16 cellular contexts compared by ENCODE assay signal in the genomic region with DNA sequence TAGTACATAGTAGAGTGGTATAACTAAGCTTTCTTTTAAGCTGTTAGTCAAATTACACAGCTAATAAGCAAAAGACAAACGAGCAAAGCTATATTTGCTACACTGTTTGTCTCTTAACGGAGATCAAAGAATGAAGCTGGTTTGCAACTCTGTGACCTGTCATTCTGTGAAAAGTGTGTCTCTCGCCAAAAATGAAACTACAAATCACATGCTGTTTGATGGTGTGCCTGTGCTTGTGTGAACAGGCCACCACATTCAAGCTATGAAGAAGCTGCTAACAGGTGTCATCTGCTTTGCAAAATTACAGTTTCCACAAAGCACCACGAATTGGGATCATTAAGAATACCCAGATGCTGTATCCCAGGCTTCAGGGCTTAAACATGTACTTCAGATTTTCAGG.
DNase-seq lines count a peak whose midpoint lies in the region; ATAC-seq and TF ChIP-seq lines count a peak whose summit lies in the region.
"Had no signal": no experiment of that assay in that cellular context is flagged by ENCODE, and none has a peak within 500 bp of the region (broad histone marks: within the 10 kb centered on the region; RNA-seq: fewer than 3 reads in every experiment).

No MANE protein-coding gene starts in this region.

- no peak for TF ChIP-seq CTCF in osteoblast (IDR thresholded peaks at IDR 0.05; ENCODE audit: extremely low read depth, low read depth, low read length)
- no peak for TF ChIP-seq CTCF in body of pancreas (IDR thresholded peaks at IDR 0.05)

- ATAC-seq in activated naive CD8-positive, alpha-beta T cell treated with anti-CD3 and anti-CD28 coated beads, Interleukin-2, amount 10 ng/mL, durations not matched to agents 7 days and 5 days (ENCODE audit: low read depth) = peak; percentile 68
- no peak for ATAC-seq in activated naive CD8-positive, alpha-beta T cell treated with anti-CD3 and anti-CD28 coated beads, Interleukin-2, amount 50 U/mL, for 24 hours
- ATAC-seq in HG02588 (IDR thresholded peaks at IDR 0.05; ENCODE audit: unreplicated experiment) = peak; percentile 76
- ATAC-seq in body of pancreas = no peak
- no peak for ATAC-seq in sciatic nerve
- ATAC-seq: stimulated activated naive B cell treated with anti-CD40 and anti-IgM and Interleukin-4, amounts not matched to agents 10 μg/mL and 1 μg/mL and 100 μg/mL, for 72 hours had no signal

- H3K4me3 Mint-ChIP-seq in activated naive CD8-positive, alpha-beta T cell treated with anti-CD3 and anti-CD28 coated beads, Interleukin-2, amount 10 ng/mL, durations not matched to agents 7 days and 5 days = no peak overlapping the region
- H3K4me3 Mint-ChIP-seq in activated naive CD8-positive, alpha-beta T cell treated with anti-CD3 and anti-CD28 coated beads, Interleukin-2, amount 50 U/mL, for 24 hours = no peak overlapping the region
- H3K4me3 Mint-ChIP-seq: activated T-helper 1 cell treated with anti-CD3 and anti-CD28 coated beads, Interleukin-12 subunit alpha, Interleukin-12 subunit beta, Interleukin-2, Interleukin-4 antibody, amounts not matched to agents 30 ng/mL and 10 ng/mL and 1 ng/mL, durations not matched to agents 14 hours and 24 hours and 36 hours; stimulated activated naive B cell treated with anti-CD40 and anti-IgM and Interleukin-4, amounts not matched to agents 10 μg/mL and 1 μg/mL and 100 μg/mL, for 72 hours had no signal

- intact Hi-C loops in body of pancreas (cut with DNase I) (no loop called here), sciatic nerve (cut with DNase I) (no loop called here)

- H3K27me3 Mint-ChIP-seq in activated naive CD8-positive, alpha-beta T cell treated with anti-CD3 and anti-CD28 coated beads, Interleukin-2, amount 10 ng/mL, durations not matched to agents 7 days and 5 days = no peaks in the 10 kb centered on the region
- no peaks in the 10 kb centered on the region for H3K27me3 Mint-ChIP-seq in activated naive CD8-positive, alpha-beta T cell treated with anti-CD3 and anti-CD28 coated beads, Interleukin-2, amount 50 U/mL, for 24 hours
- H3K27me3 Mint-ChIP-seq: stimulated activated naive B cell treated with anti-CD40 and anti-IgM and Interleukin-4, amounts not matched to agents 10 μg/mL and 1 μg/mL and 100 μg/mL, for 72 hours had no signal

- H3K4me1 ChIP-seq in osteoblast (ENCODE audit: insufficient read depth, low read length) = peaks cover 9% of the 10 kb centered on the region
- H3K4me1 ChIP-seq in body of pancreas = no peaks in the 10 kb centered on the region
- H3K4me1 ChIP-seq: SJCRH30 had no signal

- no peaks in the 10 kb centered on the region for H3K79me2 ChIP-seq in osteoblast (ENCODE audit: insufficient read depth, low read length)

- H3K36me3 ChIP-seq in osteoblast (ENCODE audit: insufficient read depth, low read length) = no peaks in the 10 kb centered on the region
- no peaks in the 10 kb centered on the region for H3K36me3 ChIP-seq in body of pancreas (replicated peaks in 1 of 2; ENCODE audit: insufficient read depth in 1 of 2, low read depth in 2 of 2)
- H3K36me3 ChIP-seq: ascending aorta, SJCRH30, WERI-Rb-1 had no signal

- no peaks in the 10 kb centered on the region for H3K36me3 Mint-ChIP-seq in activated naive CD8-positive, alpha-beta T cell treated with anti-CD3 and anti-CD28 coated beads, Interleukin-2, amount 10 ng/mL, durations not matched to agents 7 days and 5 days
- H3K36me3 Mint-ChIP-seq in activated naive CD8-positive, alpha-beta T cell treated with anti-CD3 and anti-CD28 coated beads, Interleukin-2, amount 50 U/mL, for 24 hours (ENCODE audit: low read depth) = no peaks in the 10 kb centered on the region
- H3K36me3 Mint-ChIP-seq: stimulated activated naive B cell treated with anti-CD40 and anti-IgM and Interleukin-4, amounts not matched to agents 10 μg/mL and 1 μg/mL and 100 μg/mL, for 72 hours had no signal

- H3K27me3 ChIP-seq in osteoblast (ENCODE audit: insufficient read depth, low read length) = no peaks in the 10 kb centered on the region
- H3K27me3 ChIP-seq in body of pancreas = no peaks in the 10 kb centered on the region
- H3K27me3 ChIP-seq: ascending aorta, SJCRH30 had no signal

- no peaks in the 10 kb centered on the region for H4K20me1 ChIP-seq in osteoblast (ENCODE audit: insufficient read depth, low read length)

- H3K27ac ChIP-seq in osteoblast (ENCODE audit: low read depth, low read length) = no peak overlapping the region
- H3K27ac ChIP-seq in body of pancreas = no peak overlapping the region
- H3K27ac ChIP-seq: ascending aorta, SJCRH30, WERI-Rb-1 had no signal

- H3K27ac Mint-ChIP-seq in activated naive CD8-positive, alpha-beta T cell treated with anti-CD3 and anti-CD28 coated beads, Interleukin-2, amount 10 ng/mL, durations not matched to agents 7 days and 5 days = no peak overlapping the region
- no peak overlapping the region for H3K27ac Mint-ChIP-seq in activated naive CD8-positive, alpha-beta T cell treated with anti-CD3 and anti-CD28 coated beads, Interleukin-2, amount 50 U/mL, for 24 hours
- H3K27ac Mint-ChIP-seq: activated T-helper 1 cell treated with anti-CD3 and anti-CD28 coated beads, Interleukin-12 subunit alpha, Interleukin-12 subunit beta, Interleukin-2, Interleukin-4 antibody, amounts not matched to agents 30 ng/mL and 10 ng/mL and 1 ng/mL, durations not matched to agents 14 hours and 24 hours and 36 hours; stimulated activated naive B cell treated with anti-CD40 and anti-IgM and Interleukin-4, amounts not matched to agents 10 μg/mL and 1 μg/mL and 100 μg/mL, for 72 hours had no signal

- no peak for DNase-seq in activated naive CD8-positive, alpha-beta T cell treated with anti-CD3 and anti-CD28 coated beads, Interleukin-2, amount 10 ng/mL, durations not matched to agents 7 days and 5 days
- DNase-seq in activated naive CD8-positive, alpha-beta T cell treated with anti-CD3 and anti-CD28 coated beads, Interleukin-2, amount 50 U/mL, for 24 hours = no peak
- DNase-seq in NCI-H69 (lab: John Stamatoyannopoulos, UW) (peak; percentile 87), osteoblast (ENCODE audit: insufficient read length, low spot score, missing footprints) (no peak), body of pancreas (no peak), activated T-cell treated with anti-CD3 and anti-CD28 coated beads for 4 hours (no peak), sciatic nerve (ENCODE audit: low spot score) (no peak)
- DNase-seq: foreskin fibroblast; NCI-H1417 treated with DMSO at 0.1 percent for 48 hours; NCI-H524 treated with DMSO at 0.1 percent for 48 hours; SJCRH30; stimulated activated naive B cell treated with anti-CD40 and anti-IgM and Interleukin-4, amounts not matched to agents 10 μg/mL and 1 μg/mL and 100 μg/mL, for 72 hours; WERI-Rb-1 had no signal

- H3K4me2 ChIP-seq in osteoblast (ENCODE audit: insufficient read depth, low read length) = no peak overlapping the region

- H3K9me3 Mint-ChIP-seq in activated naive CD8-positive, alpha-beta T cell treated with anti-CD3 and anti-CD28 coated beads, Interleukin-2, amount 10 ng/mL, durations not matched to agents 7 days and 5 days = no peaks in the 10 kb centered on the region
- H3K9me3 Mint-ChIP-seq in activated naive CD8-positive, alpha-beta T cell treated with anti-CD3 and anti-CD28 coated beads, Interleukin-2, amount 50 U/mL, for 24 hours = no peaks in the 10 kb centered on the region
- H3K9me3 Mint-ChIP-seq: activated T-helper 1 cell treated with anti-CD3 and anti-CD28 coated beads, Interleukin-12 subunit alpha, Interleukin-12 subunit beta, Interleukin-2, Interleukin-4 antibody, amounts not matched to agents 30 ng/mL and 10 ng/mL and 1 ng/mL, durations not matched to agents 14 hours and 24 hours and 36 hours; stimulated activated naive B cell treated with anti-CD40 and anti-IgM and Interleukin-4, amounts not matched to agents 10 μg/mL and 1 μg/mL and 100 μg/mL, for 72 hours had no signal

- H3K9me3 ChIP-seq in osteoblast (ENCODE audit: low read depth, low read length) (no peaks in the 10 kb centered on the region), body of pancreas (no peaks in the 10 kb centered on the region)
- H3K9me3 ChIP-seq: ascending aorta, SJCRH30 had no signal

- no peak for TF ChIP-seq POLR2A in body of pancreas (IDR thresholded peaks at IDR 0.05)

- H2AFZ ChIP-seq in osteoblast (ENCODE audit: low read length) = peak overlapping the region; percentile 6

- no peaks in the 10 kb centered on the region for H3K4me1 Mint-ChIP-seq in activated naive CD8-positive, alpha-beta T cell treated with anti-CD3 and anti-CD28 coated beads, Interleukin-2, amount 10 ng/mL, durations not matched to agents 7 days and 5 days
- H3K4me1 Mint-ChIP-seq in activated naive CD8-positive, alpha-beta T cell treated with anti-CD3 and anti-CD28 coated beads, Interleukin-2, amount 50 U/mL, for 24 hours = no peaks in the 10 kb centered on the region
- H3K4me1 Mint-ChIP-seq: stimulated activated naive B cell treated with anti-CD40 and anti-IgM and Interleukin-4, amounts not matched to agents 10 μg/mL and 1 μg/mL and 100 μg/mL, for 72 hours had no signal

- WGBS in body of pancreas, 2 donors = 23 to 27% methylated on average over 4 of the region's 4 CpGs

- POLR2A ChIA-PET in activated naive CD8-positive, alpha-beta T cell treated with anti-CD3 and anti-CD28 coated beads, Interleukin-2, amount 10 ng/mL, durations not matched to agents 7 days and 5 days (lab: Charles Lee) = no interaction called here

- H3K4me3 ChIP-seq in osteoblast (ENCODE audit: insufficient read depth, low read length) (no peak overlapping the region), body of pancreas (no peak overlapping the region)
- H3K4me3 ChIP-seq: ascending aorta, SJCRH30 had no signal

Comparison
In these comparisons a context has a peak if more than half of its experiments do, and no peak if none do; other contexts are left out.
1. ATAC-seq: peak in activated naive CD8-positive, alpha-beta T cell treated with anti-CD3 and anti-CD28 coated beads, Interleukin-2, amount 10 ng/mL, durations not matched to agents 7 days and 5 days (single experiment) and HG02588 (single experiment); none in activated naive CD8-positive, alpha-beta T cell treated with anti-CD3 and anti-CD28 coated beads, Interleukin-2, amount 50 U/mL, for 24 hours (single experiment), body of pancreas (single experiment) and sciatic nerve (single experiment).